Comparison of ENCODE assay signal across 8 cellular contexts in the genomic region with DNA sequence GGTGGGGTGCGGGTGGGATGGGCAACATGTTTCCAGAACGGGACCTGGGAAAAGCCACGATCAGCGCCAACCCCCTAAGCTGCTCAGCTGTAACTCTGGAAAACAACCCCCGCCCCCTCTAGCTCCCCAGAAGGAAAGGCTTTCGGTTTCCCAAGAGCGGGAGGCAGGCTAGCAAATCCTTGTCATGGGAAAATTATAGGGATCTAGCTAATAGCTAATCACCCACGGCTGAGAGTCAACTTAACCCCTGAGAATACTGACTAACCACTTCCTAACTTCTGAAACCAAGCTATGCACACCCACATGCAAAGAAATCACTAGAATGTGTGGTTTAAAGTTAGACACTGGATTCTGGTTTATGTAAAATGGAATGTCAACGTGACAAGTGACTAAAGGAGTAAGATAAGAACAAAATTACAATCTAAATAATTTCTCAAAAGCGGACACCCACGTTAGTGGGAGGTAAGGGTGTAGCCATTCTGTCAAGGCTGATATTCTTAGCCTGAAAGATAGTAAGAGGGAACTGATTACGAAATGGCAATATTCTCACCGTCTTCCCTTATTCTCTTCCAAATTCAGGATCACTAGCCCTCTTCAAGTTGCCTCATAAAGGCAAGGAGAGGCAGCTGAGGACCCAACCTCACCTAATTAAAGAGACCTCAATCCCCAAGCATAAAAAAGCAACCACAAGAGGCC. TPM values are rescaled to one million over a fixed set of nuclear protein-coding genes. Genes with fewer than 3 reads are reported as not detected.
DNase-seq lines count a peak whose midpoint lies in the region; ATAC-seq, FAIRE-seq and TF ChIP-seq lines count a peak whose summit lies in the region.

No MANE protein-coding gene starts in this region.

- TF ChIP-seq RAD21 in HepG2 (CRISPR knock-in tag; IDR thresholded peaks at IDR 0.05), result no peak

- no peaks in the 10 kb centered on the region for H3K9me2 ChIP-seq in GM23248 (ENCODE audit: insufficient read depth)

- no peaks in the 10 kb centered on the region for H3F3A ChIP-seq in GM23248 (ENCODE audit: insufficient read depth)

- intact Hi-C loops in HepG2 (cut with micrococcal nuclease; ENCODE audit: unreplicated experiment) (loop anchor here (2.0 kb wide), 3 partner anchors 17 to 621 kb away; a partner anchor contains a TSS), transverse colon (cut with DNase I; ENCODE audit: low total_unique reads) (no loop called here)

- H3K27ac ChIP-seq in GM23248 (peak overlapping the region; percentile 8; the same call in 1 of the 2 replicates), brain microvascular endothelial cell (peak overlapping the region; percentile 99), HepG2 (ENCODE audit: extremely low read length, insufficient read depth, low read length) (peak overlapping the region; percentile 69), transverse colon (peak overlapping the region; percentile 69 to 79 (median 76))

- no peak for ATAC-seq in HepG2

- H3K9ac ChIP-seq in GM23248 (no peak overlapping the region), HepG2 (ENCODE audit: insufficient read depth, low read depth, low read length) (no peak overlapping the region; the same call in 1 of the 2 replicates)

- BruUV-seq in HepG2 (replicated peaks; lab: Mats Ljungman, UMichigan), result no TSS peak

- no peak overlapping the region for H2AFZ ChIP-seq in GM23248
- no peak overlapping the region for H2AFZ ChIP-seq in HepG2 (ENCODE audit: low read length)

- no peaks in the 10 kb centered on the region for H4K20me1 ChIP-seq in GM23248 (ENCODE audit: insufficient read depth)
- H4K20me1 ChIP-seq in HepG2 (ENCODE audit: insufficient read depth, low read length), result peaks cover 5% of the 10 kb centered on the region; the same call in 1 of the 2 replicates

- CTCF ChIA-PET in HepG2 (lab: Yijun Ruan, JAX; ENCODE audit: low intra/inter-chr PET ratio, low total read pairs), result no interaction called here

- WGBS in GM23248 (ENCODE audit: low coverage in 1 of 2, low lambda C conversion rate in 2 of 2, missing lambda C conversion rate in 2 of 2), 2 experiments, result 47% methylated on average over 10 to 13 of the region's 13 CpGs
- WGBS in HepG2 (ENCODE audit: low lambda C conversion rate), result 88% methylated on average over 13 of the region's 13 CpGs
- 31 to 52% methylated on average over 6 to 13 of the region's 13 CpGs for WGBS in transverse colon (ENCODE audit: low coverage in 1 of 2), 2 donors

- POLR2A ChIA-PET in HepG2 (lab: Yijun Ruan, JAX), result interaction anchor here (1.7 kb wide), 1 partner anchor 20 kb away, joined by 10 read pairs; a partner anchor contains a TSS

- DNase-seq in GM23248 (peak; percentile 72), brain microvascular endothelial cell (peak; percentile 91), HepG2 (ENCODE audit: low spot score) (no peak), transverse colon (peak; percentile 41), GM10266 (ENCODE audit: extremely low spot score) (no peak), HPDE6-E6E7 (ENCODE audit: extremely low spot score) (no peak), 8988T (no peak), NCI-H446 (lab: John Stamatoyannopoulos, UW) (no peak)

- TF ChIP-seq CTCF in brain microvascular endothelial cell (IDR thresholded peaks at IDR 0.05; ENCODE audit: low read depth, low read length, missing control alignments) (no peak), HepG2 (CRISPR knock-in tag; IDR thresholded peaks at IDR 0.05) (no peak), transverse colon (IDR thresholded peaks at IDR 0.05) (no peak), GM10266 (IDR thresholded peaks at IDR 0.05; ENCODE audit: control insufficient read depth, insufficient read depth, low read depth, missing control alignments) (no peak)

- H3K79me2 ChIP-seq in GM23248 (ENCODE audit: insufficient read depth), result no peaks in the 10 kb centered on the region
- peaks cover 33% of the 10 kb centered on the region for H3K79me2 ChIP-seq in HepG2 (ENCODE audit: insufficient read depth, low read length)

- TF ChIP-seq EP300 in HepG2 (IDR thresholded peaks at IDR 0.05; ENCODE audit: low read depth in 2 of 2, low read length in 2 of 2), result no peak
- TF ChIP-seq EP300 in HepG2 (CRISPR knock-in tag; IDR thresholded peaks at IDR 0.05; ENCODE audit: borderline replicate concordance), result no peak
- no peak for TF ChIP-seq EP300 in transverse colon (IDR thresholded peaks at IDR 0.05; ENCODE audit: low read depth)

- TF ChIP-seq POLR2A in HepG2 (IDR thresholded peaks at IDR 0.05; ENCODE audit: insufficient read depth in 1 of 2, low read depth in 2 of 2, low read length in 2 of 2) (no peak), transverse colon (IDR thresholded peaks at IDR 0.05) (no peak)

- FAIRE-seq in HepG2 (lab: Jason Lieb, UNC), result no peak

- H3K36me3 ChIP-seq in GM23248 (ENCODE audit: low read depth) (no peaks in the 10 kb centered on the region), brain microvascular endothelial cell (replicated peaks) (peaks cover 68% of the 10 kb centered on the region), HepG2 (replicated peaks in 1 of 2; ENCODE audit: control insufficient read depth in 1 of 2, insufficient read depth in 2 of 2, low read length in 2 of 2) (peaks cover 83 to 95% of the 10 kb centered on the region in 2 experiments), transverse colon (peaks cover 0 to 45% (median 17%) of the 10 kb centered on the region in 4 donors)

- H3K4me2 ChIP-seq in GM23248 (ENCODE audit: unreplicated experiment), result peak overlapping the region; percentile 26
- no peak overlapping the region for H3K4me2 ChIP-seq in HepG2 (ENCODE audit: low read depth, low read length)

- in situ Hi-C loops in GM23248 (cut with MboI), result loop anchor here (25.0 kb wide), 1 partner anchor 884 kb away; no protein-coding TSS in a partner anchor
- in situ Hi-C loops in brain microvascular endothelial cell (cut with HindIII; ENCODE audit: low pct_ligation_motif_present, low sequenced_read_pairs), result no loop called here
- in situ Hi-C loops in HepG2 (cut with HindIII; ENCODE audit: extremely low pct_ligation_motif_present, low pct_unique_long_range_greater_than_20kb), result no loop called here
- in situ Hi-C loops in transverse colon (cut with MboI; ENCODE audit: low pct_ligation_motif_present in 1 of 4, low pct_unique_long_range_greater_than_20kb in 1 of 4, low sequenced_read_pairs in 3 of 4), result loop anchor here in 1 of 4 donors (25.0 kb wide), 1 partner anchor 191 kb away; no protein-coding TSS in a partner anchor

- H3K27me3 ChIP-seq in GM23248 (replicated peaks; ENCODE audit: insufficient read depth) (no peaks in the 10 kb centered on the region), brain microvascular endothelial cell (replicated peaks) (no peaks in the 10 kb centered on the region), HepG2 (ENCODE audit: control insufficient read depth in 1 of 2, insufficient read depth in 2 of 2, low read length in 2 of 2) (no peaks in the 10 kb centered on the region), transverse colon (no peaks in the 10 kb centered on the region)

- H3K4me3 ChIP-seq in GM23248, result no peak overlapping the region
- no peak overlapping the region for H3K4me3 ChIP-seq in brain microvascular endothelial cell (ENCODE audit: low read depth, low read length)
- H3K4me3 ChIP-seq in HepG2 (replicated peaks in 1 of 3; ENCODE audit: insufficient read depth in 1 of 3, low read depth in 2 of 3, low read length in 3 of 3), result no peak overlapping the region
- H3K4me3 ChIP-seq in transverse colon, result peak overlapping the region in 1 of 4 donors; percentile 25

- H3K4me1 ChIP-seq in GM23248 (ENCODE audit: insufficient read depth) (peaks cover 13% of the 10 kb centered on the region), HepG2 (ENCODE audit: insufficient read depth, low read length) (peaks cover 41% of the 10 kb centered on the region), transverse colon (peaks cover 22 to 70% (median 30%) of the 10 kb centered on the region in 4 donors)

- H3K9me3 ChIP-seq in GM23248 (ENCODE audit: low read depth) (no peaks in the 10 kb centered on the region), HepG2 (ENCODE audit: low read length) (no peaks in the 10 kb centered on the region), transverse colon (no peaks in the 10 kb centered on the region)

TF ChIP-seq in HepG2, 621 proteins besides CTCF, POLR2A, EP300 and RAD21:
- TF ChIP-seq POLR2G (IDR thresholded peaks at IDR 0.05; ENCODE audit: low read depth, low read length), result 0 out of 2 replicates have a peak, but pooled peaks have one; percentile 35
- peak; percentile 61 for TF ChIP-seq CEBPB (IDR thresholded peaks at IDR 0.05; ENCODE audit: borderline replicate concordance, low read depth, low read length)
- peak; percentile 86 for TF ChIP-seq RBM22 (optimal IDR thresholded peaks at IDR 0.05; ENCODE audit: low read length)
- no peak for TF ChIP-seq NCOA2 (CRISPR knock-in tag; IDR thresholded peaks at IDR 0.05)

RNA-seq across cellular contexts. Expression of a gene that starts 20.1 kb away (rescaled TPM):
- total RNA-seq in GM23248 (2014; rRNA removed; shearing (Covaris generic)), result 4.8 and 8.4 TPM in 2 replicates
- polyA plus RNA-seq in GM23248 (2016; fragmentation: Nextera tagmentation; extraction: Ambion mirVana), result 0.98 and 1.2 TPM in 2 replicates
- total RNA-seq in HepG2 (2016; rRNA removed; fragmentation: Illumina TruSeq; extraction: Trizol), result 18.1 and 56.3 TPM in 2 replicates
- 30.6 and 34.3 TPM in 2 replicates for total RNA-seq in HepG2 (2016; cell fraction: cytosol; rRNA removed; fragmentation: Illumina TruSeq; extraction: Trizol; ENCODE audit: low read depth)
- 15.5 and 55.3 TPM in 2 replicates for total RNA-seq in HepG2 (2016; cell fraction: insoluble cytoplasmic fraction; rRNA removed; fragmentation: Illumina TruSeq; extraction: Trizol)
- 13.4 and 15.1 TPM in 2 replicates for total RNA-seq in HepG2 (2016; cell fraction: membrane; rRNA removed; fragmentation: Illumina TruSeq; extraction: Trizol)
- total RNA-seq in HepG2 (2016; cell fraction: nucleus; rRNA removed; fragmentation: Illumina TruSeq; extraction: Trizol), result 102 and 121 TPM in 2 replicates
- polyA plus RNA-seq in HepG2 (2011; rRNA removed), result 43.0 and 47.1 TPM in 2 replicates
- polyA plus RNA-seq in HepG2 (2011; cell fraction: cytosol; rRNA removed), result 33.0 and 33.7 TPM in 2 replicates
- polyA plus RNA-seq in HepG2 (2011; cell fraction: nucleus; rRNA removed), result 120 and 155 TPM in 2 replicates
- polyA plus RNA-seq in HepG2 (2012), result 35.8 and 54.0 TPM in 2 replicates
- 0.86 and 1.3 TPM in 2 replicates for polyA plus RNA-seq in HepG2 (2016; cell fraction: cytosol; fragmentation: Illumina TruSeq; extraction: Trizol; ENCODE audit: low read depth)
- 9.4 and 10.2 TPM in 2 replicates for polyA plus RNA-seq in HepG2 (2016; cell fraction: insoluble cytoplasmic fraction; fragmentation: Illumina TruSeq; extraction: Trizol; ENCODE audit: low read depth)
- polyA plus RNA-seq in HepG2 (2016; cell fraction: membrane; fragmentation: Illumina TruSeq; extraction: Trizol; ENCODE audit: low read depth), result 2.2 and 3.0 TPM in 2 replicates
- polyA plus RNA-seq in HepG2 (2016; cell fraction: nucleus; fragmentation: Illumina TruSeq; extraction: Trizol; ENCODE audit: insufficient read depth, low read depth), result 112 and 122 TPM in 2 replicates
- polyA minus RNA-seq in HepG2 (2011; rRNA and poly(A)+ RNA removed; ENCODE audit: low replicate concordance), result 8.0 and 192 TPM in 2 replicates
- 103 and 108 TPM in 2 replicates for polyA minus RNA-seq in HepG2 (2011; cell fraction: cytosol; rRNA and poly(A)+ RNA removed)
- 248 and 302 TPM in 2 replicates for polyA minus RNA-seq in HepG2 (2011; cell fraction: nucleus; rRNA and poly(A)+ RNA removed)
- 100 to 1,000 TPM in 3 of 4 donors, 10 to 100 TPM in 1; 75.0 to 117 (median 109) TPM for total RNA-seq in transverse colon

Comparison
In these comparisons a context has a peak if more than half of its experiments do, and no peak if none do; other contexts are left out.
1. DNase-seq: peak in GM23248 (single experiment), brain microvascular endothelial cell (single experiment) and transverse colon (single experiment); none in HepG2 (single experiment), GM10266 (single experiment), HPDE6-E6E7 (single experiment), 8988T (single experiment) and NCI-H446 (0 of 2).
2. H3K27ac ChIP-seq: peak in every context shown above with its lines; median percentile 99 in brain microvascular endothelial cell; 76 in transverse colon; 69 in HepG2; 8 in GM23248.